8 cellular contexts compared by ENCODE assay signal in genomic region chr5:133025804-133026663, GRCh38. TPM values are rescaled to one million over a fixed set of nuclear protein-coding genes. Genes with fewer than 3 reads are reported as not detected.
DNase-seq lines count a peak whose midpoint lies in the region; ATAC-seq and TF ChIP-seq lines count a peak whose summit lies in the region.

Gene ZCCHC10 (minus strand): TSS chr5:133026549. CDS start chr5:133026537, 12 bp downstream.

- no peak for TF ChIP-seq EP300 in suprapubic skin (IDR thresholded peaks at IDR 0.05)

- POLR2A ChIA-PET in GM10248 (lab: Yijun Ruan, JAX): interaction anchor here (1.1 to 1.3 kb wide), 2 partner anchors 26 to 63 kb away, joined by 4 to 5 read pairs; partner anchors contain the start of genes AFF4 and HSPA4

- no peaks in the 10 kb centered on the region for H3K36me3 Mint-ChIP-seq in activated naive CD4-positive, alpha-beta T cell treated with anti-CD3 and anti-CD28 coated beads, Interleukin-2, amount 50 U/mL, for 24 hours

- H3K36me3 ChIP-seq in suprapubic skin: peaks cover 2% of the 10 kb centered on the region

- H3K27ac Mint-ChIP-seq in activated naive CD4-positive, alpha-beta T cell treated with anti-CD3 and anti-CD28 coated beads, Interleukin-2, amount 50 U/mL, for 24 hours: peak within 1 kb of the TSS; percentile 96

- peaks cover 31% of the 10 kb centered on the region for H3K4me1 Mint-ChIP-seq in activated naive CD4-positive, alpha-beta T cell treated with anti-CD3 and anti-CD28 coated beads, Interleukin-2, amount 50 U/mL, for 24 hours

- TF ChIP-seq POLR2A in suprapubic skin (IDR thresholded peaks at IDR 0.05): peak in 1 of 2 donors; percentile 86

- no peaks in the 10 kb centered on the region for H3K9me3 ChIP-seq in suprapubic skin

- peaks cover 18% of the 10 kb centered on the region for H3K4me1 ChIP-seq in suprapubic skin

- CTCF ChIA-PET in GM10248 (lab: Yijun Ruan, JAX): interaction anchor here (1.0 to 1.5 kb wide), 2 partner anchors 12 to 25 kb away, joined by 3 read pairs; partner anchors contain the start of gene HSPA4

- H3K9me3 Mint-ChIP-seq in activated naive CD4-positive, alpha-beta T cell treated with anti-CD3 and anti-CD28 coated beads, Interleukin-2, amount 50 U/mL, for 24 hours: no peaks in the 10 kb centered on the region

- peak within 1 kb of the TSS; percentile 69 for H3K4me3 ChIP-seq in suprapubic skin

- no peaks in the 10 kb centered on the region for H3K27me3 Mint-ChIP-seq in activated naive CD4-positive, alpha-beta T cell treated with anti-CD3 and anti-CD28 coated beads, Interleukin-2, amount 50 U/mL, for 24 hours

- 1% methylated on average over 44 of the region's 53 CpGs for WGBS in suprapubic skin

- peak within 1 kb of the TSS; percentile 95 for H3K4me3 Mint-ChIP-seq in activated naive CD4-positive, alpha-beta T cell treated with anti-CD3 and anti-CD28 coated beads, Interleukin-2, amount 50 U/mL, for 24 hours

- DNase-seq in GM10248 (ENCODE audit: extremely low spot score): peak; percentile 94
- DNase-seq in NCI-H1092 treated with DMSO at 0.1 percent for 48 hours (lab: John Stamatoyannopoulos, UW): peak; percentile 90
- peak; percentile 47 for DNase-seq in glomerular endothelial cell (ENCODE audit: extremely low read depth, low read depth, low spot score)
- peak; percentile 90 for DNase-seq in occipital lobe (lab: John Stamatoyannopoulos, UW)
- DNase-seq in suprapubic skin (ENCODE audit: low spot score in 2 of 2): peak; percentile 94 to 96

- peak within 1 kb of the TSS; percentile 89 for H3K27ac ChIP-seq in suprapubic skin

- ATAC-seq in HG02610 (IDR thresholded peaks at IDR 0.05; ENCODE audit: unreplicated experiment) (peak; percentile 97), SK-N-SH treated with all-trans-retinoic acid at 6 μM for 48 hours (peak; percentile 100)

- no peaks in the 10 kb centered on the region for H3K27me3 ChIP-seq in suprapubic skin

- TF ChIP-seq CTCF in GM10248 (IDR thresholded peaks at IDR 0.05; ENCODE audit: control extremely low read depth, extremely low read depth, low read depth, missing control alignments) (no peak), suprapubic skin (IDR thresholded peaks at IDR 0.05) (no peak)

TF ChIP-seq in SK-N-SH treated with all-trans-retinoic acid at 6 μM for 48 hours, 23 proteins besides CTCF, POLR2A, EP300 and RAD21:
- TF ChIP-seq CSRNP3 (CRISPR knock-in tag; IDR thresholded peaks at IDR 0.05) (no peak), ZC3H10 (CRISPR knock-in tag; IDR thresholded peaks at IDR 0.05) (no peak), TOX (CRISPR knock-in tag; IDR thresholded peaks at IDR 0.05; ENCODE audit: borderline replicate concordance) (no peak), GLIS3 (CRISPR knock-in tag; IDR thresholded peaks at IDR 0.05) (peak; percentile 55; the same call in 1 of the 2 replicates), TSHZ2 (CRISPR knock-in tag; IDR thresholded peaks at IDR 0.05) (peak; percentile 31; the same call in 1 of the 2 replicates), PATZ1 (CRISPR knock-in tag; IDR thresholded peaks at IDR 0.05; ENCODE audit: borderline replicate concordance) (no peak), POU6F1 (CRISPR knock-in tag; IDR thresholded peaks at IDR 0.05; ENCODE audit: borderline replicate concordance, low read depth) (no peak)

RNA-seq across cellular contexts. Expression of gene ZCCHC10, which starts in this region (rescaled TPM):
- 21.4 and 21.7 TPM in 2 replicates for total RNA-seq in glomerular endothelial cell
- total RNA-seq in occipital lobe: 27.6 TPM
- total RNA-seq in suprapubic skin: 10 to 100 TPM; 10.1 to 22.0 (median 19.1) TPM

Comparison
In these comparisons a context has a peak if more than half of its experiments do, and no peak if none do; other contexts are left out.
1. Peak in every context shown above with its lines: DNase-seq, ATAC-seq, H3K4me3 ChIP-seq and H3K27ac ChIP-seq.